ENCODE assay signal across 1 cellular context in genomic region chr1:35269989-35270289, GRCh38.
TF ChIP-seq lines count a peak whose summit lies in the region.

No MANE protein-coding gene starts in this region.

TF ChIP-seq in GM23338, 12 proteins besides CTCF, POLR2A, EP300 and RAD21 (continued from another document):
- TF ChIP-seq ZNF462 (CRISPR knock-in tag; IDR thresholded peaks at IDR 0.05) (no peak), EZH2phosphoT487 (IDR thresholded peaks at IDR 0.05; ENCODE audit: unreplicated experiment) (no peak)
- TF ChIP-seq, protein P1, sequence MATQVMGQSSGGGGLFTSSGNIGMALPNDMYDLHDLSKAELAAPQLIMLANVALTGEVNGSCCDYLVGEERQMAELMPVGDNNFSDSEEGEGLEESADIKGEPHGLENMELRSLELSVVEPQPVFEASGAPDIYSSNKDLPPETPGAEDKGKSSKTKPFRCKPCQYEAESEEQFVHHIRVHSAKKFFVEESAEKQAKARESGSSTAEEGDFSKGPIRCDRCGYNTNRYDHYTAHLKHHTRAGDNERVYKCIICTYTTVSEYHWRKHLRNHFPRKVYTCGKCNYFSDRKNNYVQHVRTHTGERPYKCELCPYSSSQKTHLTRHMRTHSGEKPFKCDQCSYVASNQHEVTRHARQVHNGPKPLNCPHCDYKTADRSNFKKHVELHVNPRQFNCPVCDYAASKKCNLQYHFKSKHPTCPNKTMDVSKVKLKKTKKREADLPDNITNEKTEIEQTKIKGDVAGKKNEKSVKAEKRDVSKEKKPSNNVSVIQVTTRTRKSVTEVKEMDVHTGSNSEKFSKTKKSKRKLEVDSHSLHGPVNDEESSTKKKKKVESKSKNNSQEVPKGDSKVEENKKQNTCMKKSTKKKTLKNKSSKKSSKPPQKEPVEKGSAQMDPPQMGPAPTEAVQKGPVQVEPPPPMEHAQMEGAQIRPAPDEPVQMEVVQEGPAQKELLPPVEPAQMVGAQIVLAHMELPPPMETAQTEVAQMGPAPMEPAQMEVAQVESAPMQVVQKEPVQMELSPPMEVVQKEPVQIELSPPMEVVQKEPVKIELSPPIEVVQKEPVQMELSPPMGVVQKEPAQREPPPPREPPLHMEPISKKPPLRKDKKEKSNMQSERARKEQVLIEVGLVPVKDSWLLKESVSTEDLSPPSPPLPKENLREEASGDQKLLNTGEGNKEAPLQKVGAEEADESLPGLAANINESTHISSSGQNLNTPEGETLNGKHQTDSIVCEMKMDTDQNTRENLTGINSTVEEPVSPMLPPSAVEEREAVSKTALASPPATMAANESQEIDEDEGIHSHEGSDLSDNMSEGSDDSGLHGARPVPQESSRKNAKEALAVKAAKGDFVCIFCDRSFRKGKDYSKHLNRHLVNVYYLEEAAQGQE (IDR thresholded peaks at IDR 0.05; ENCODE audit: unreplicated experiment), result no peak
